In the genomic region with DNA sequence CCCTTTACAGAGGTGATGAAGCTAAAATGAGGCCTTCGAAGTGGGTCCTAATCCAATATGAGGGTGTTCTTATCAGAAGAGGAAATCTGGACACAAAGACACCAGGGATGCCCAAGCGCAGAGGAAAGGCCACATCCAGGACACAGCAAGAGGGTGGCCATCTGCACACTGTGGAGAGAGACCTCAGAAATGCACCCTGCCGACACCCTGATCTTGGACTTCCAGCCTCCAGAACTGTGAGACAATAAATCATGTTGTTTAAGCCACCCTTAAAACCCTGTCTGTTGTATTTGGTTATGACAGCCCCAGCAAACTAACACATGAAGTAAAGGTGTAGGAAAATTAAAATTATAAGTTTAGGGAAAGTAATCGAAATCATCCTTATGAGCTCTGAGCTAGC, we compare ENCODE assay signal across 29 cellular contexts.
"Had no signal": no experiment of that assay in that cellular context is flagged by ENCODE, and none has a peak within 500 bp of the region (broad histone marks: within the 10 kb centered on the region; RNA-seq: fewer than 3 reads in every experiment).

No MANE protein-coding gene starts in this region.

- H3K36me3 ChIP-seq: neutrophil, ovary, right lobe of liver, sigmoid colon, suprapubic skin, tibial artery, transverse colon, vagina had no signal

- DNase-seq: naive thymus-derived CD8-positive, alpha-beta T cell; nephron progenitor cell; nucleus accumbens; ovary; psoas muscle; right cardiac atrium; sigmoid colon; small intestine; stimulated activated CD4-positive, alpha-beta T cell treated with anti-CD3 and anti-CD28 coated beads, Interleukin-15, amount 100 ng/mL, for 24 hours; stimulated activated CD4-positive, alpha-beta T cell treated with anti-CD3 and anti-CD28 coated beads, Interleukin-2, amount 100 ng/mL, for 24 hours; stimulated activated CD4-positive, alpha-beta T cell treated with anti-CD3 and anti-CD28 coated beads, Interleukin-2, amount 100 ng/mL, for 48 hours; stimulated activated CD4-positive, alpha-beta T cell treated with anti-CD3 and anti-CD28 coated beads, Interleukin-4, amount 100 ng/mL, for 24 hours; stimulated activated naive CD4-positive, alpha-beta T cell; stimulated activated naive CD8-positive, alpha-beta T cell treated with anti-CD3 and anti-CD28 coated beads, Interleukin-15, amount 100 ng/mL, for 72 hours; stimulated activated naive CD8-positive, alpha-beta T cell treated with anti-CD3 and anti-CD28 coated beads, Interleukin-15, Interleukin-2, amounts not matched to agents 100 U/mL and 50 U/mL, for 24 hours; substantia nigra; testis; tibial artery; transverse colon had no signal

- H2AFZ ChIP-seq: parathyroid adenoma had no signal

- H3K4me3 Mint-ChIP-seq: naive thymus-derived CD8-positive, alpha-beta T cell; natural killer cell treated with Interleukin-12 subunit alpha and Interleukin-12 subunit beta and Interleukin-15 and Interleukin-18, amount 100 ng/mL, for 72 hours; nephron progenitor cell; neural crest cell; stimulated activated effector memory CD8-positive, alpha-beta T cell treated with anti-CD3 and anti-CD28 coated beads, Interleukin-12 subunit alpha, Interleukin-12 subunit beta, amount 100 ng/mL, for 72 hours; stimulated activated naive CD8-positive, alpha-beta T cell treated with anti-CD3 and anti-CD28 coated beads, Interleukin-15, amount 100 ng/mL, for 72 hours; type B pancreatic cell had no signal

- H3K36me3 Mint-ChIP-seq: natural killer cell treated with Interleukin-12 subunit alpha and Interleukin-12 subunit beta and Interleukin-15 and Interleukin-18, amount 100 ng/mL, for 72 hours had no signal

- H3K4me1 ChIP-seq: parathyroid adenoma, psoas muscle, vagina had no signal

- H3K27me3 ChIP-seq: neutrophil, ovary, right lobe of liver, sigmoid colon, suprapubic skin, testis, tibial artery, transverse colon, vagina had no signal

- H3K27me3 Mint-ChIP-seq: naive thymus-derived CD8-positive, alpha-beta T cell; progenitor cell of endocrine pancreas; stimulated activated naive CD8-positive, alpha-beta T cell treated with anti-CD3 and anti-CD28 coated beads, Interleukin-15, amount 100 ng/mL, for 72 hours; type B pancreatic cell had no signal

- ATAC-seq: naive thymus-derived CD8-positive, alpha-beta T cell; natural killer cell treated with Interleukin-12 subunit alpha and Interleukin-12 subunit beta and Interleukin-15 and Interleukin-18, amount 100 ng/mL, for 72 hours; psoas muscle; right cardiac atrium; right lobe of liver; stimulated activated effector memory CD8-positive, alpha-beta T cell treated with anti-CD3 and anti-CD28 coated beads, Interleukin-12 subunit alpha, Interleukin-12 subunit beta, amount 100 ng/mL, for 72 hours; stimulated activated naive CD8-positive, alpha-beta T cell treated with anti-CD3 and anti-CD28 coated beads, Interleukin-15, amount 100 ng/mL, for 72 hours; stimulated activated naive CD8-positive, alpha-beta T cell treated with anti-CD3 and anti-CD28 coated beads, Interleukin-15, Interleukin-2, amounts not matched to agents 100 U/mL and 50 U/mL, for 24 hours had no signal

- H3K9me3 ChIP-seq: neutrophil, ovary, psoas muscle, right lobe of liver, sigmoid colon, suprapubic skin, testis, tibial artery, transverse colon, vagina had no signal

- H3K27ac Mint-ChIP-seq: natural killer cell treated with Interleukin-12 subunit alpha and Interleukin-12 subunit beta and Interleukin-15 and Interleukin-18, amount 100 ng/mL, for 72 hours; nephron progenitor cell; progenitor cell of endocrine pancreas; stimulated activated effector memory CD8-positive, alpha-beta T cell treated with anti-CD3 and anti-CD28 coated beads, Interleukin-12 subunit alpha, Interleukin-12 subunit beta, amount 100 ng/mL, for 72 hours; stimulated activated naive CD8-positive, alpha-beta T cell treated with anti-CD3 and anti-CD28 coated beads, Interleukin-15, amount 100 ng/mL, for 72 hours; type B pancreatic cell had no signal

- H3K27ac ChIP-seq: neutrophil, ovary, parathyroid adenoma, psoas muscle, right lobe of liver, sigmoid colon, suprapubic skin, testis, tibial artery, transverse colon, vagina had no signal

- H3K4me3 ChIP-seq: ovary, psoas muscle, right lobe of liver, sigmoid colon, suprapubic skin, testis, tibial artery, transverse colon, vagina had no signal

- H3K79me2 ChIP-seq: parathyroid adenoma had no signal

- H3K9me3 Mint-ChIP-seq: naive thymus-derived CD8-positive, alpha-beta T cell; natural killer cell treated with Interleukin-12 subunit alpha and Interleukin-12 subunit beta and Interleukin-15 and Interleukin-18, amount 100 ng/mL, for 72 hours; neural crest cell; stimulated activated effector memory CD8-positive, alpha-beta T cell treated with anti-CD3 and anti-CD28 coated beads, Interleukin-12 subunit alpha, Interleukin-12 subunit beta, amount 100 ng/mL, for 72 hours; stimulated activated naive CD8-positive, alpha-beta T cell treated with anti-CD3 and anti-CD28 coated beads, Interleukin-15, amount 100 ng/mL, for 72 hours; type B pancreatic cell had no signal
